In genomic region chr16:375927-376816, GRCh38 we compare ENCODE assay signal across 33 cellular contexts.
"Had no signal": no experiment of that assay in that cellular context is flagged by ENCODE, and none has a peak within 500 bp of the region (broad histone marks: within the 10 kb centered on the region; RNA-seq: fewer than 3 reads in every experiment).

No MANE protein-coding gene starts in this region.

- DNase-seq: activated CD4-positive, alpha-beta T cell treated with anti-CD3 and anti-CD28 coated beads for 48 hours; activated CD4-positive, alpha-beta T cell treated with anti-CD3 and anti-CD28 coated beads, Interleukin-2, amount 50 U/mL, for 48 hours; activated CD8-positive, alpha-beta memory T cell treated with anti-CD3 and anti-CD28 coated beads for 24 hours; activated CD8-positive, alpha-beta memory T cell treated with anti-CD3 and anti-CD28 coated beads, Interleukin-2, amount 50 U/mL, for 48 hours; activated gamma-delta T cell; activated naive CD4-positive, alpha-beta T cell treated with anti-CD3 and anti-CD28 coated beads, Interleukin-2, amount 50 U/mL, for 16 hours; activated T-cell treated with anti-CD3 and anti-CD28 coated beads, Interleukin-2, amount 50 U/mL, for 24 hours; amniotic stem cell; brain microvascular endothelial cell; caudate nucleus; foreskin fibroblast; heart left ventricle; hypothalamus; immature natural killer cell; sigmoid colon; small intestine; stimulated activated CD4-positive, alpha-beta T cell treated with anti-CD3 and anti-CD28 coated beads, Interleukin-1b, Interleukin-23, amount 100 ng/mL, for 48 hours; stimulated activated CD4-positive, alpha-beta T cell treated with anti-CD3 and anti-CD28 coated beads, Interleukin-4, amount 100 ng/mL, for 4 hours; stimulated activated CD8-positive, alpha-beta memory T cell treated with anti-CD3 and anti-CD28 coated beads, Interleukin-4, amount 100 ng/mL, for 48 hours; stimulated activated naive CD8-positive, alpha-beta T cell treated with anti-CD3 and anti-CD28 coated beads, Interleukin-15, amount 100 ng/mL, for 72 hours; substantia nigra; T-helper 1 cell; uterus had no signal

- H3K27ac Mint-ChIP-seq: activated T-cell treated with anti-CD3 and anti-CD28 coated beads, Interleukin-2, amount 50 U/mL, for 24 hours; immature natural killer cell; natural killer cell treated with Interleukin-12 subunit alpha and Interleukin-12 subunit beta and Interleukin-15 and Interleukin-18, amount 100 ng/mL, for 72 hours; progenitor cell of endocrine pancreas; stimulated activated memory B cell treated with anti-CD40 and anti-IgM and Interleukin-4, amounts not matched to agents 10 μg/mL and 1 μg/mL and 100 μg/mL, for 72 hours; stimulated activated naive CD8-positive, alpha-beta T cell treated with anti-CD3 and anti-CD28 coated beads, Interleukin-15, amount 100 ng/mL, for 72 hours; type B pancreatic cell had no signal

- H3K9me3 Mint-ChIP-seq: activated T-cell treated with anti-CD3 and anti-CD28 coated beads, Interleukin-2, amount 50 U/mL, for 24 hours; immature natural killer cell; natural killer cell treated with Interleukin-12 subunit alpha and Interleukin-12 subunit beta and Interleukin-15 and Interleukin-18, amount 100 ng/mL, for 72 hours; stimulated activated memory B cell treated with anti-CD40 and anti-IgM and Interleukin-4, amounts not matched to agents 10 μg/mL and 1 μg/mL and 100 μg/mL, for 72 hours; stimulated activated naive CD8-positive, alpha-beta T cell treated with anti-CD3 and anti-CD28 coated beads, Interleukin-15, amount 100 ng/mL, for 72 hours; type B pancreatic cell had no signal

- H3K27me3 ChIP-seq: brain microvascular endothelial cell, heart left ventricle, left lung, sigmoid colon, uterus had no signal

- H3K9me3 ChIP-seq: heart left ventricle, left lung, mucosa of descending colon, sigmoid colon, uterus had no signal

- H3K4me3 ChIP-seq: heart left ventricle, left lung, lung, mucosa of descending colon, sigmoid colon, uterus had no signal

- H3K4me3 Mint-ChIP-seq: activated T-cell treated with anti-CD3 and anti-CD28 coated beads, Interleukin-2, amount 50 U/mL, for 24 hours; immature natural killer cell; natural killer cell treated with Interleukin-12 subunit alpha and Interleukin-12 subunit beta and Interleukin-15 and Interleukin-18, amount 100 ng/mL, for 72 hours; stimulated activated memory B cell treated with anti-CD40 and anti-IgM and Interleukin-4, amounts not matched to agents 10 μg/mL and 1 μg/mL and 100 μg/mL, for 72 hours; stimulated activated naive CD8-positive, alpha-beta T cell treated with anti-CD3 and anti-CD28 coated beads, Interleukin-15, amount 100 ng/mL, for 72 hours; type B pancreatic cell had no signal

- H3K27ac ChIP-seq: brain microvascular endothelial cell, heart left ventricle, left lung, sigmoid colon, uterus, VCaP had no signal

- H3K36me3 Mint-ChIP-seq: immature natural killer cell; natural killer cell treated with Interleukin-12 subunit alpha and Interleukin-12 subunit beta and Interleukin-15 and Interleukin-18, amount 100 ng/mL, for 72 hours; type B pancreatic cell had no signal

- ATAC-seq: activated CD4-positive, CD25-positive, alpha-beta regulatory T cell treated with anti-CD3 and anti-CD28 coated beads, Interleukin-2, amount 50 U/mL, for 24 hours; esophagus mucosa; heart left ventricle; left lung; mucosa of descending colon; natural killer cell treated with Interleukin-12 subunit alpha and Interleukin-12 subunit beta and Interleukin-15 and Interleukin-18, amount 100 ng/mL, for 72 hours; stimulated activated memory B cell treated with anti-CD40 and anti-IgM and Interleukin-4, amounts not matched to agents 10 μg/mL and 1 μg/mL and 100 μg/mL, for 72 hours; stimulated activated naive CD8-positive, alpha-beta T cell treated with anti-CD3 and anti-CD28 coated beads, Interleukin-15, amount 100 ng/mL, for 72 hours had no signal

- H3K4me1 ChIP-seq: uterus had no signal

- H3K36me3 ChIP-seq: uterus had no signal

- H3K27me3 Mint-ChIP-seq: activated T-cell treated with anti-CD3 and anti-CD28 coated beads, Interleukin-2, amount 50 U/mL, for 24 hours; natural killer cell treated with Interleukin-12 subunit alpha and Interleukin-12 subunit beta and Interleukin-15 and Interleukin-18, amount 100 ng/mL, for 72 hours; progenitor cell of endocrine pancreas; stimulated activated memory B cell treated with anti-CD40 and anti-IgM and Interleukin-4, amounts not matched to agents 10 μg/mL and 1 μg/mL and 100 μg/mL, for 72 hours; stimulated activated naive CD8-positive, alpha-beta T cell treated with anti-CD3 and anti-CD28 coated beads, Interleukin-15, amount 100 ng/mL, for 72 hours; type B pancreatic cell had no signal
